ENCODE assay signal across 8 cellular contexts in the genomic region with DNA sequence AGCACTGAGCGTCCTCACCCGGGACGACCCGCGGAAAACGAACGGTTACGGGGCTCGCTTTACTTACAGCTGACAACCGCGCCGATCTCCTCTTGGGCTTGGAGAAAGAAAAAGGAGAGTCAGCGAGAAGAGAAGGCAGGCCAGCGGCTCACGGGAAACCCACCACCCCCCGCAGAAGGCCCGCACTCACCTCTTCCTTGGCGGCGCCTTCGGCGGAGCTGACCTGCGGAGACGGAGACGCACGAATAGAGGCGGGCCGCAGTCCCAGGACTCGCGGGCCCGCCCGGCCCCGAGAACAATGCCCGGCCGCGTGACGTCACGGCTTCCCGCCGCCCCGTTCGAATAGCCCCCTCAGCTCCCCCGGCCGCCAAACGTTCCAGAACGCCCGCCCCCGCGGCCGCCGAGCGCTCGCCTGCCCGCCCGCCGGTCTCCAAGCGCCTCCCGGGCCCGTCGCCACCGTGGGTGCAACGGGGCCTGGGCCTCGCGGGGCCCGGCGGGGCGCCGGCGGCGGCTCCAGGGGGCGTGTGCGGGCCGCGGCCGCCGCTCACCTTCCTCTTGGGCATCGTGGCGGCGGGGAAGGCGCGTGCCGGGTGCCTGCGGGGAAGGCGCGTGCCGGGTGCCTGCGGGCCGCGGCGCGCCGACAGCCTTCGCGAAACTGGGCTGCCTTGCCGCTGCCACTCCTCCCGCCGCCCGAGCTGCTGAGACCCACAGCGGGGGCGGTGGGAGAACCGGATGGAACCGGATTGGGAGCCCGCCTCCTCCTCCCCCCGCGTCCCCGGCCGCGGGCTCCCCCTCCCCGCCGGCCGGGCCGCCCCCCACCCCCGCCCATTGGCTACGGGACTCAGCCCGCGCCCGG. TPM values are rescaled to one million over a fixed set of nuclear protein-coding genes. Genes with fewer than 3 reads are reported as not detected.
DNase-seq lines count a peak whose midpoint lies in the region; ATAC-seq and TF ChIP-seq lines count a peak whose summit lies in the region.

A gene with protein sequence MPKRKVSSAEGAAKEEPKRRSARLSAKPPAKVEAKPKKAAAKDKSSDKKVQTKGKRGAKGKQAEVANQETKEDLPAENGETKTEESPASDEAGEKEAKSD (minus strand): TSS at position 734 of the 856 bp plus-strand sequence. CDS start 171 bp downstream, at position 563.

- peaks cover 30% of the 10 kb centered on the region for H3K4me1 Mint-ChIP-seq in dendritic cell treated with granulocyte-macrophage colony-stimulating factor and Interleukin-4, amounts not matched to agents 40 ng/mL and 50 ng/mL, for 4 days (ENCODE audit: low read depth)

- peaks cover 22 to 46% (median 41%) of the 10 kb centered on the region in 11 experiments for H3K36me3 ChIP-seq in BLaER1 treated with 17β-estradiol and CSF1 and Interleukin-3, amounts not matched to agents 10 nM and 100 nM
- peaks cover 0 to 16% (median 4%) of the 10 kb centered on the region in 4 donors for H3K36me3 ChIP-seq in right lobe of liver

- H3K36me3 Mint-ChIP-seq in dendritic cell treated with granulocyte-macrophage colony-stimulating factor and Interleukin-4, amounts not matched to agents 40 ng/mL and 50 ng/mL, for 4 days (ENCODE audit: low read depth): peaks cover 39% of the 10 kb centered on the region

- peak; percentile 83 for TF ChIP-seq POLR2A in right lobe of liver (IDR thresholded peaks at IDR 0.05)

- peak within 1 kb of the TSS; percentile 81 to 100 (median 90) for H3K4me3 ChIP-seq in BLaER1 treated with 17β-estradiol and CSF1 and Interleukin-3, amounts not matched to agents 10 nM and 100 nM
- H3K4me3 ChIP-seq in right lobe of liver: peak within 1 kb of the TSS; percentile 67 to 82 (median 70)

- H3K27me3 Mint-ChIP-seq in dendritic cell treated with granulocyte-macrophage colony-stimulating factor and Interleukin-4, amounts not matched to agents 40 ng/mL and 50 ng/mL, for 4 days: no peaks in the 10 kb centered on the region

- intact Hi-C loops in dendritic cell treated with granulocyte-macrophage colony-stimulating factor and Interleukin-4, amounts not matched to agents 40 ng/mL and 50 ng/mL, for 4 days (cut with micrococcal nuclease): loop anchor here (1.0 kb wide), 2 partner anchors 31 to 36 kb away; no protein-coding TSS in a partner anchor
- intact Hi-C loops in right lobe of liver (cut with DNase I): no loop called here

- peak within 1 kb of the TSS; percentile 89 to 100 (median 99) for H3K9ac ChIP-seq in BLaER1 treated with 17β-estradiol and CSF1 and Interleukin-3, amounts not matched to agents 10 nM and 100 nM

- peaks cover 30 to 48% (median 38%) of the 10 kb centered on the region in 10 experiments for H3K4me1 ChIP-seq in BLaER1 treated with 17β-estradiol and CSF1 and Interleukin-3, amounts not matched to agents 10 nM and 100 nM
- peaks cover 0 to 8% (median 3%) of the 10 kb centered on the region in 4 donors for H3K4me1 ChIP-seq in right lobe of liver

- H3K27me3 ChIP-seq in BLaER1 treated with 17β-estradiol and CSF1 and Interleukin-3, amounts not matched to agents 10 nM and 100 nM: no peaks in the 10 kb centered on the region
- no peaks in the 10 kb centered on the region for H3K27me3 ChIP-seq in right lobe of liver

- ATAC-seq in GM19372 (IDR thresholded peaks at IDR 0.05; ENCODE audit: low read depth, unreplicated experiment): peak; percentile 49
- peak; percentile 62 for ATAC-seq in HG03521 (IDR thresholded peaks at IDR 0.05; ENCODE audit: unreplicated experiment)
- ATAC-seq in right lobe of liver: peak; percentile 40 to 71 (median 66)

- H3K9me3 Mint-ChIP-seq in dendritic cell treated with granulocyte-macrophage colony-stimulating factor and Interleukin-4, amounts not matched to agents 40 ng/mL and 50 ng/mL, for 4 days: no peaks in the 10 kb centered on the region

- TF ChIP-seq CTCF in right lobe of liver (IDR thresholded peaks at IDR 0.05): no peak

- peak within 1 kb of the TSS; percentile 94 for H3K27ac Mint-ChIP-seq in dendritic cell treated with granulocyte-macrophage colony-stimulating factor and Interleukin-4, amounts not matched to agents 40 ng/mL and 50 ng/mL, for 4 days

- peaks cover 30 to 49% (median 43%) of the 10 kb centered on the region in 11 experiments; a peak in 21 of 22 replicates for H4K20me1 ChIP-seq in BLaER1 treated with 17β-estradiol and CSF1 and Interleukin-3, amounts not matched to agents 10 nM and 100 nM

- peak within 1 kb of the TSS; percentile 79 to 98 (median 95) for H3K4me2 ChIP-seq in BLaER1 treated with 17β-estradiol and CSF1 and Interleukin-3, amounts not matched to agents 10 nM and 100 nM

- peak within 1 kb of the TSS; percentile 92 to 100 (median 99) for H3K27ac ChIP-seq in BLaER1 treated with 17β-estradiol and CSF1 and Interleukin-3, amounts not matched to agents 10 nM and 100 nM
- H3K27ac ChIP-seq in right lobe of liver: peak within 1 kb of the TSS; percentile 74 to 91 (median 84)

- peak within 1 kb of the TSS; percentile 96 for H3K4me3 Mint-ChIP-seq in dendritic cell treated with granulocyte-macrophage colony-stimulating factor and Interleukin-4, amounts not matched to agents 40 ng/mL and 50 ng/mL, for 4 days

- DNase-seq in NCI-H748 (lab: John Stamatoyannopoulos, UW; ENCODE audit: unreplicated experiment): peak; percentile 97
- peak; percentile 82 for DNase-seq in activated CD4-positive, alpha-beta T cell treated with anti-CD3 and anti-CD28 coated beads, Interleukin-2, amount 50 U/mL, for 1 hour
- peak; percentile 84 to 90 (median 89) for DNase-seq in right lobe of liver
- DNase-seq in stimulated activated CD4-positive, alpha-beta T cell treated with anti-CD3 and anti-CD28 coated beads, Interleukin-4, amount 100 ng/mL, for 4 hours: peak; percentile 90 to 93

- no peaks in the 10 kb centered on the region for H3K9me3 ChIP-seq in BLaER1 treated with 17β-estradiol and CSF1 and Interleukin-3, amounts not matched to agents 10 nM and 100 nM (replicated peaks in 1 of 11)
- H3K9me3 ChIP-seq in right lobe of liver: no peaks in the 10 kb centered on the region

- WGBS in right lobe of liver (ENCODE audit: insufficient coverage, low coverage, low lambda C conversion rate, missing lambda C conversion rate): 0% methylated on average over 15 of the region's 116 CpGs

RNA-seq across cellular contexts. Expression of the gene that starts here (rescaled TPM):
- 10 to 100 TPM; 34.6 to 71.6 (median 63.9) TPM for total RNA-seq in right lobe of liver

Comparison
In these comparisons a context has a peak if more than half of its experiments do, and no peak if none do; other contexts are left out.
1. Peak in every context shown above with its lines: DNase-seq, ATAC-seq, H3K4me3 ChIP-seq and H3K27ac ChIP-seq.